ENCODE assay signal across 20 cellular contexts in genomic region chr1:143584508-143584907, GRCh38.
"Had no signal": no experiment of that assay in that cellular context is flagged by ENCODE, and none has a peak within 500 bp of the region (broad histone marks: within the 10 kb centered on the region; RNA-seq: fewer than 3 reads in every experiment).

No MANE protein-coding gene starts in this region.

- H3K79me2 ChIP-seq: hepatocyte had no signal

- H3K27me3 ChIP-seq: colonic mucosa, esophagus muscularis mucosa, foreskin keratinocyte, gastroesophageal sphincter, hepatocyte, left lung had no signal

- H2AFZ ChIP-seq: hepatocyte had no signal

- H3K9me3 ChIP-seq: colonic mucosa, esophagus muscularis mucosa, gastroesophageal sphincter, heart left ventricle, left lung, lower lobe of right lung, mucosa of descending colon had no signal

- FAIRE-seq: endothelial cell of umbilical vein, frontal cortex, islet of Langerhans, keratinocyte had no signal

- H3K4me1 ChIP-seq: colonic mucosa, esophagus muscularis mucosa, foreskin keratinocyte, gastroesophageal sphincter, heart left ventricle, left lung, lower lobe of right lung had no signal

- ATAC-seq: foreskin keratinocyte, gastroesophageal sphincter, heart left ventricle, left cardiac atrium, left lung, left ventricle myocardium superior, lower lobe of right lung, mucosa of descending colon had no signal

- DNase-seq: colonic mucosa; cortex of kidney; effector CD8-positive, alpha-beta T cell; foreskin keratinocyte; heart left ventricle; hypothalamus; left cardiac atrium; left lung; left ventricle myocardium superior; lower lobe of right lung; mesenchymal stem cell; mucosa of descending colon; naive B cell had no signal

- H3K36me3 ChIP-seq: colonic mucosa, esophagus muscularis mucosa, gastroesophageal sphincter, heart left ventricle, left lung, lower lobe of right lung had no signal

- H3K4me2 ChIP-seq: hepatocyte had no signal

- H3K4me3 ChIP-seq: colonic mucosa, esophagus muscularis mucosa, gastroesophageal sphincter, heart left ventricle, hepatocyte, left lung, lower lobe of right lung, mucosa of descending colon had no signal

- H3K27ac ChIP-seq: colonic mucosa, esophagus muscularis mucosa, foreskin keratinocyte, gastroesophageal sphincter, heart left ventricle, hepatocyte, left lung, lower lobe of right lung had no signal
